ENCODE assay signal across 8 cellular contexts in the genomic region with DNA sequence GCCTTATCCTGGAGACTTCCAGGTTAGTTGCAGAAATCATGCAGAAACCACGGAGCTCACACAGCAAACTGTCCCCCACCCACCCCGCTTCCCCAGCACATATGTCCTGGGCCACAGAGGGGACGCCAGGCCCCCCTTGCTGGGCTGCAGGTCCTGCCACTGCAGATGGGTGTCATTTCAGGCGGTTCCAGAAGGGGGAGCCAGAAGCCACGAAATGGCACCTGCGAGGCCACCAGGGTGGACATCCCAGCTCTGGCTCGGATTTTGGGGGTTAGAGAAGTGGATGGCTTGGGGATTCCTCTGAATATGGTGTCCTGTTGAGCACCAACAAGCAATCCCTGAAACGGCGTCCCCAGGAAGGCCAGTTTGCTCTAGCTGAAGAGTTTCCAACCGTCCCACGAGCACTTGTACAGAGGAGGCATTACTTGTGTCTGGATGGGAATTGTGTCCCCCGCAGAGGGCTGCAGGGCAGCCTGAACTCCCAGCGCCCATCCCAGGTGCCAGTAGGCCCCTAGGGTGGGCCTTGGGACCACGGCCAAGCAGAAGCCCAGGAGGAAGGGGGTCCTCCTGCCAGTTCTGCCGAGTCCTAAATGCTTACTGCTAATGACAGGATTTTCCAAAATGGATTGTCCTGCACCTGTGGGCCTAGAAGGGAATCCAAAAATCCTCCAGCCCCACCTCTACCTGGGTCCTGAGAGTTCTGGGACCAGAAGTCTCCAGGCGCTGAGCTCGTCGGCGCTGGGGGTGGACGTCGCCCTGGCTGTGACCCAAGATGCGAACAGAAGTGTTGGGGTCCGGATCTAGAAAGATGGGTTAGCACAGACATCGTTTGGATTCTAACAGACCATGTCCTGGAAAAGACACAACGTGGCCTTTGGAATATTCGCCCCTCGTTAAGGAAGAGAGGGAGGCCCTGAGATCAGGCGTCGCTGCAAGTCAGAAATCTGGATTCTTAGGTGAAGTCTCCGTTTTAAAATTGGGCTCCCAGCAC. TPM values are rescaled to one million over a fixed set of nuclear protein-coding genes. Genes with fewer than 3 reads are reported as not detected.
DNase-seq lines count a peak whose midpoint lies in the region; ATAC-seq, FAIRE-seq and TF ChIP-seq lines count a peak whose summit lies in the region.

No MANE protein-coding gene starts in this region.

- ATAC-seq in HG03025 (IDR thresholded peaks at IDR 0.05; ENCODE audit: low FRiP score, unreplicated experiment) = no peak

- FAIRE-seq in kidney (lab: Jason Lieb, UNC) = no peak

- in situ Hi-C loops in brain microvascular endothelial cell (cut with HindIII; ENCODE audit: low pct_ligation_motif_present, low sequenced_read_pairs) = loop anchor here (25.0 kb wide), 1 partner anchor 256 kb away; no protein-coding TSS in a partner anchor

- H3K9me3 ChIP-seq in kidney (ENCODE audit: control insufficient read depth in 1 of 2, low read length in 2 of 2) = no peaks in the 10 kb centered on the region

- H3K9ac ChIP-seq in kidney (ENCODE audit: low read length in 2 of 2) = no peak overlapping the region

- intact Hi-C loops in kidney (cut with DNase I) = loop anchor here (2.0 to 5.0 kb wide), 2 partner anchors 148 to 261 kb away; no protein-coding TSS in a partner anchor

- no peak overlapping the region for H3K4me3 ChIP-seq in brain microvascular endothelial cell (ENCODE audit: low read depth, low read length)
- no peak overlapping the region for H3K4me3 ChIP-seq in kidney (ENCODE audit: low read length in 2 of 2)

- TF ChIP-seq CTCF in brain microvascular endothelial cell (IDR thresholded peaks at IDR 0.05; ENCODE audit: low read depth, low read length, missing control alignments) (peak; percentile 90), kidney (IDR thresholded peaks at IDR 0.05; ENCODE audit: borderline replicate concordance, extremely low read depth, insufficient read depth) (peak; percentile 86)

- H3K4me1 ChIP-seq in kidney (ENCODE audit: control insufficient read depth in 1 of 2, insufficient read depth in 1 of 2, low read depth in 1 of 2, low read length in 2 of 2) = no peaks in the 10 kb centered on the region

- H3K36me3 ChIP-seq in brain microvascular endothelial cell (replicated peaks) (no peaks in the 10 kb centered on the region), kidney (ENCODE audit: control insufficient read depth in 1 of 2, insufficient read depth in 2 of 2, low read length in 2 of 2) (peaks cover 0 to 4% of the 10 kb centered on the region in 2 donors)

- H3K27ac ChIP-seq in brain microvascular endothelial cell (no peak overlapping the region), kidney (ENCODE audit: low read depth in 2 of 2, low read length in 2 of 2) (no peak overlapping the region)

- no peaks in the 10 kb centered on the region for H3K27me3 ChIP-seq in brain microvascular endothelial cell (replicated peaks)

- peak; percentile 71 for DNase-seq in NCI-H2227 (lab: John Stamatoyannopoulos, UW; ENCODE audit: unreplicated experiment)
- no peak for DNase-seq in NCI-H2227 treated with DMSO at 0.1 percent for 48 hours (lab: John Stamatoyannopoulos, UW)
- peak; percentile 60 for DNase-seq in HK-2 (ENCODE audit: unreplicated experiment)
- DNase-seq in T-helper 9 cell = peak; percentile 71
- DNase-seq in brain microvascular endothelial cell = no peak
- DNase-seq in kidney = peak; percentile 88
- DNase-seq in stimulated activated CD4-positive, alpha-beta T cell treated with anti-CD3 and anti-CD28 coated beads, Interleukin-4, amount 100 ng/mL, for 4 hours = peak; percentile 61 to 77

RNA-seq across cellular contexts. Expression of a gene that starts 14.6 kb away (rescaled TPM):
- 17.2 TPM for total RNA-seq in kidney
- 4.3 TPM for polyA plus RNA-seq in kidney (ENCODE audit: insufficient read depth, low read depth, low replicate concordance)

Comparison
In these comparisons a context has a peak if more than half of its experiments do, and no peak if none do; other contexts are left out.
1. DNase-seq: peak in NCI-H2227 (single experiment), HK-2 (single experiment), T-helper 9 cell (single experiment), kidney (single experiment) and stimulated activated CD4-positive, alpha-beta T cell treated with anti-CD3 and anti-CD28 coated beads, Interleukin-4, amount 100 ng/mL, for 4 hours (2 of 2); none in NCI-H2227 treated with DMSO at 0.1 percent for 48 hours (single experiment) and brain microvascular endothelial cell (single experiment).